22 cellular contexts compared by ENCODE assay signal in genomic region chr14:99318091-99318958, GRCh38. TPM values are rescaled to one million over a fixed set of nuclear protein-coding genes. Genes with fewer than 3 reads are reported as not detected.
DNase-seq lines count a peak whose midpoint lies in the region; ATAC-seq and TF ChIP-seq lines count a peak whose summit lies in the region.
"Had no signal": no experiment of that assay in that cellular context is flagged by ENCODE, and none has a peak within 500 bp of the region (broad histone marks: within the 10 kb centered on the region; RNA-seq: fewer than 3 reads in every experiment).

No MANE protein-coding gene starts in this region.

- no peak overlapping the region for H3K27ac Mint-ChIP-seq in activated CD4-positive, alpha-beta T cell treated with anti-CD3 and anti-CD28 coated beads, Interleukin-2, amount 10 ng/mL, durations not matched to agents 24 days and 14 days
- H3K27ac Mint-ChIP-seq in activated CD8-positive, alpha-beta T cell treated with anti-CD3 and anti-CD28 coated beads for 36 hours: no peak overlapping the region
- H3K27ac Mint-ChIP-seq: neural progenitor cell had no signal

- H3K4me3 ChIP-seq in coronary artery (no peak overlapping the region), mucosa of descending colon (no peak overlapping the region), GM23248 (no peak overlapping the region)
- H3K4me3 ChIP-seq: adrenal gland, cardiac muscle cell, dorsolateral prefrontal cortex, neural progenitor cell, SK-N-MC, tibial nerve had no signal

- ATAC-seq in mucosa of descending colon: peak; percentile 58
- ATAC-seq in activated CD8-positive, alpha-beta T cell treated with anti-CD3 and anti-CD28 coated beads for 36 hours: no peak
- ATAC-seq: esophagus mucosa had no signal

- peaks cover 10% of the 10 kb centered on the region for H3K27me3 Mint-ChIP-seq in activated CD4-positive, alpha-beta T cell treated with anti-CD3 and anti-CD28 coated beads, Interleukin-2, amount 10 ng/mL, durations not matched to agents 24 days and 14 days
- H3K27me3 Mint-ChIP-seq in activated CD8-positive, alpha-beta T cell treated with anti-CD3 and anti-CD28 coated beads for 36 hours: no peaks in the 10 kb centered on the region

- H3K27ac ChIP-seq in coronary artery (no peak overlapping the region), GM23248 (no peak overlapping the region)
- H3K27ac ChIP-seq: adrenal gland, cardiac muscle cell, dorsolateral prefrontal cortex, KMS-11, neural progenitor cell, SK-N-MC, tibial nerve had no signal

- H3K79me2 ChIP-seq in GM23248 (ENCODE audit: insufficient read depth): no peaks in the 10 kb centered on the region

- in situ Hi-C loops in GM23248 (cut with MboI): no loop called here

- no peaks in the 10 kb centered on the region for H4K20me1 ChIP-seq in GM23248 (ENCODE audit: insufficient read depth)

- H3K9ac ChIP-seq in GM23248: no peak overlapping the region
- H3K9ac ChIP-seq: KMS-11, neural progenitor cell had no signal

- no peaks in the 10 kb centered on the region for H3K9me2 ChIP-seq in GM23248 (ENCODE audit: insufficient read depth)

- TF ChIP-seq CTCF in coronary artery (IDR thresholded peaks at IDR 0.05) (no peak), mucosa of descending colon (IDR thresholded peaks at IDR 0.05) (no peak)
- no peak for TF ChIP-seq CTCF in activated CD8-positive, alpha-beta T cell treated with anti-CD3 and anti-CD28 coated beads for 36 hours (IDR thresholded peaks at IDR 0.05)

- no peaks in the 10 kb centered on the region for H3K27me3 ChIP-seq in GM23248 (replicated peaks; ENCODE audit: insufficient read depth)
- H3K27me3 ChIP-seq: adrenal gland, cardiac muscle cell, neural progenitor cell, tibial nerve had no signal

- no peaks in the 10 kb centered on the region for H3K36me3 Mint-ChIP-seq in activated CD4-positive, alpha-beta T cell treated with anti-CD3 and anti-CD28 coated beads, Interleukin-2, amount 10 ng/mL, durations not matched to agents 24 days and 14 days (ENCODE audit: low read depth)
- no peaks in the 10 kb centered on the region for H3K36me3 Mint-ChIP-seq in activated CD8-positive, alpha-beta T cell treated with anti-CD3 and anti-CD28 coated beads for 36 hours (ENCODE audit: low read depth)
- H3K36me3 Mint-ChIP-seq: neural progenitor cell had no signal

- H3K4me2 ChIP-seq in GM23248 (ENCODE audit: unreplicated experiment): no peak overlapping the region
- H3K4me2 ChIP-seq: KMS-11, neural progenitor cell had no signal

- CTCF ChIA-PET in activated CD8-positive, alpha-beta T cell treated with anti-CD3 and anti-CD28 coated beads for 36 hours (lab: Charles Lee): interaction anchor here (0.9 to 2.2 kb wide), 2 partner anchors 28 to 98 kb away, joined by 3 to 10 read pairs; no protein-coding TSS in a partner anchor

- H3K4me3 Mint-ChIP-seq in activated CD4-positive, alpha-beta T cell treated with anti-CD3 and anti-CD28 coated beads, Interleukin-2, amount 10 ng/mL, durations not matched to agents 24 days and 14 days: no peak overlapping the region
- no peak overlapping the region for H3K4me3 Mint-ChIP-seq in activated CD8-positive, alpha-beta T cell treated with anti-CD3 and anti-CD28 coated beads for 36 hours
- H3K4me3 Mint-ChIP-seq: neural progenitor cell had no signal

- H3K9me3 ChIP-seq in mucosa of descending colon (no peaks in the 10 kb centered on the region), GM23248 (ENCODE audit: low read depth) (no peaks in the 10 kb centered on the region)
- H3K9me3 ChIP-seq: adrenal gland, tibial nerve had no signal

- POLR2A ChIA-PET in activated CD8-positive, alpha-beta T cell treated with anti-CD3 and anti-CD28 coated beads for 36 hours (lab: Charles Lee): no interaction called here

- H3K4me1 ChIP-seq in mucosa of descending colon (ENCODE audit: low read depth) (peaks cover 33% of the 10 kb centered on the region), GM23248 (ENCODE audit: insufficient read depth) (no peaks in the 10 kb centered on the region)
- H3K4me1 ChIP-seq: adrenal gland, tibial nerve had no signal

- WGBS in GM23248 (ENCODE audit: low coverage in 1 of 2, low lambda C conversion rate in 2 of 2, missing lambda C conversion rate in 2 of 2), 2 experiments: 65 to 68% methylated on average over 10 to 12 of the region's 13 CpGs

- no peaks in the 10 kb centered on the region for H3K9me3 Mint-ChIP-seq in activated CD4-positive, alpha-beta T cell treated with anti-CD3 and anti-CD28 coated beads, Interleukin-2, amount 10 ng/mL, durations not matched to agents 24 days and 14 days
- H3K9me3 Mint-ChIP-seq in activated CD8-positive, alpha-beta T cell treated with anti-CD3 and anti-CD28 coated beads for 36 hours: no peaks in the 10 kb centered on the region
- H3K9me3 Mint-ChIP-seq: neural progenitor cell had no signal

- peaks cover 10% of the 10 kb centered on the region for H3K4me1 Mint-ChIP-seq in activated CD4-positive, alpha-beta T cell treated with anti-CD3 and anti-CD28 coated beads, Interleukin-2, amount 10 ng/mL, durations not matched to agents 24 days and 14 days
- H3K4me1 Mint-ChIP-seq in activated CD8-positive, alpha-beta T cell treated with anti-CD3 and anti-CD28 coated beads for 36 hours (ENCODE audit: low read depth): peaks cover 9% of the 10 kb centered on the region

- intact Hi-C loops in activated CD4-positive, alpha-beta T cell treated with anti-CD3 and anti-CD28 coated beads, Interleukin-2, amount 10 ng/mL, durations not matched to agents 24 days and 14 days (cut with micrococcal nuclease): no loop called here
- intact Hi-C loops in mucosa of descending colon (cut with DNase I, micrococcal nuclease): no loop called here
- intact Hi-C loops in activated CD8-positive, alpha-beta T cell treated with anti-CD3 and anti-CD28 coated beads for 36 hours (cut with micrococcal nuclease): no loop called here

- H3K36me3 ChIP-seq in mucosa of descending colon (ENCODE audit: low read depth) (no peaks in the 10 kb centered on the region), GM23248 (ENCODE audit: low read depth) (no peaks in the 10 kb centered on the region)
- H3K36me3 ChIP-seq: adrenal gland, cardiac muscle cell, neural progenitor cell, tibial nerve had no signal

- peak; percentile 51 for DNase-seq in activated CD4-positive, alpha-beta T cell treated with anti-CD3 and anti-CD28 coated beads, Interleukin-2, amount 10 ng/mL, durations not matched to agents 24 days and 14 days
- DNase-seq in activated CD4-positive, alpha-beta T cell treated with anti-CD3 and anti-CD28 coated beads, Interleukin-2, amount 50 U/mL, for 4 hours: no peak
- DNase-seq in coronary artery (ENCODE audit: low spot score) (peak; percentile 59), mucosa of descending colon (peak; percentile 54 to 74 (median 71)), AML-193 (lab: John Stamatoyannopoulos, UW) (no peak), GM23248 (no peak), GDM1 (lab: John Stamatoyannopoulos, UW) (no peak)
- no peak for DNase-seq in activated CD8-positive, alpha-beta T cell treated with anti-CD3 and anti-CD28 coated beads for 36 hours
- DNase-seq: activated CD4-positive, alpha-beta T cell treated with anti-CD3 and anti-CD28 coated beads for 1 hour; activated effector memory CD4-positive, alpha-beta T cell treated with Interleukin-2 at 50 U/mL for 16 hours; adrenal gland; dorsolateral prefrontal cortex; mammary epithelial cell; NCI-H1105 treated with DMSO at 0.1 percent for 48 hours; NCI-H748 treated with DMSO at 0.1 percent for 48 hours; stimulated activated naive CD4-positive, alpha-beta T cell had no signal

- H2AFZ ChIP-seq in GM23248: no peak overlapping the region
- H2AFZ ChIP-seq: neural progenitor cell had no signal

- no peaks in the 10 kb centered on the region for H3F3A ChIP-seq in GM23248 (ENCODE audit: insufficient read depth)

RNA-seq across cellular contexts. Expression of gene BCL11B, which starts 46.3 kb away (rescaled TPM):
- total RNA-seq in activated CD4-positive, alpha-beta T cell treated with anti-CD3 and anti-CD28 coated beads, Interleukin-2, amount 10 ng/mL, durations not matched to agents 24 days and 14 days: 48.2 and 48.5 TPM in 2 replicates
- total RNA-seq in mucosa of descending colon: 1 to 10 TPM; 2.5 to 5.6 (median 4.9) TPM
- not detected in 2 replicates for total RNA-seq in GM23248 (2014; rRNA removed; shearing (Covaris generic))
- not detected in 2 replicates for polyA plus RNA-seq in GM23248 (2016; fragmentation: Nextera tagmentation; extraction: Ambion mirVana)
- total RNA-seq in activated CD8-positive, alpha-beta T cell treated with anti-CD3 and anti-CD28 coated beads for 36 hours: 10 to 100 TPM; 48.5 to 53.0 TPM

Comparison
In these comparisons a context has a peak if more than half of its experiments do, and no peak if none do; other contexts are left out.
1. DNase-seq: peak in activated CD4-positive, alpha-beta T cell treated with anti-CD3 and anti-CD28 coated beads, Interleukin-2, amount 10 ng/mL, durations not matched to agents 24 days and 14 days (single experiment), coronary artery (single experiment) and mucosa of descending colon (3 of 3); none in activated CD4-positive, alpha-beta T cell treated with anti-CD3 and anti-CD28 coated beads, Interleukin-2, amount 50 U/mL, for 4 hours (0 of 2), AML-193 (0 of 2), GM23248 (single experiment), GDM1 (single experiment) and activated CD8-positive, alpha-beta T cell treated with anti-CD3 and anti-CD28 coated beads for 36 hours (single experiment).